In genomic region chr6:41325446-41326066, GRCh38 we compare ENCODE assay signal across 1 cellular context.
TF ChIP-seq lines count a peak whose summit lies in the region.

No MANE protein-coding gene starts in this region.

TF ChIP-seq in K562, 482 proteins besides CTCF, POLR2A, EP300 and RAD21 (continued from another document and continues in another):
- no peak for TF ChIP-seq SFPQ (IDR thresholded peaks at IDR 0.05; ENCODE audit: low read depth, low read length)
- TF ChIP-seq HNRNPUL1 (IDR thresholded peaks at IDR 0.05; ENCODE audit: low read length): no peak
- TF ChIP-seq STAG1 (CRISPR knock-in tag; IDR thresholded peaks at IDR 0.05; ENCODE audit: borderline replicate concordance): no peak
- TF ChIP-seq ZNF274 (IDR thresholded peaks at IDR 0.05; ENCODE audit: borderline replicate concordance, low read depth, low read length): no peak
- TF ChIP-seq MTA1 (IDR thresholded peaks at IDR 0.05; ENCODE audit: borderline replicate concordance): no peak
- no peak for TF ChIP-seq EZH2 (IDR thresholded peaks at IDR 0.05; ENCODE audit: borderline replicate concordance, low read depth, low read length)
- TF ChIP-seq ETV6 (IDR thresholded peaks at IDR 0.05; ENCODE audit: borderline replicate concordance in 1 of 2, low read depth in 2 of 2, low read length in 1 of 2): peak in 1 of 2 experiments; percentile 80; a peak in 1 of 4 replicates
- TF ChIP-seq ETV6 (CRISPR knock-in tag; IDR thresholded peaks at IDR 0.05; ENCODE audit: borderline replicate concordance): no peak
- no peak for TF ChIP-seq PTBP1 (IDR thresholded peaks at IDR 0.05; ENCODE audit: low read depth, low read length)
- no peak for TF ChIP-seq HNRNPH1 (optimal IDR thresholded peaks at IDR 0.05; ENCODE audit: low read depth, low read length)
- no peak for TF ChIP-seq TBL1XR1 (IDR thresholded peaks at IDR 0.05; ENCODE audit: low read length in 2 of 2)
- TF ChIP-seq E2F3 (CRISPR knock-in tag; IDR thresholded peaks at IDR 0.05): no peak
- no peak for TF ChIP-seq KAT7 (CRISPR knock-in tag; IDR thresholded peaks at IDR 0.05; ENCODE audit: borderline replicate concordance)
- no peak for TF ChIP-seq IRF9 (tag; IDR thresholded peaks at IDR 0.05)
- no peak for TF ChIP-seq HDAC6 (IDR thresholded peaks at IDR 0.05; ENCODE audit: low read depth, low read length)
- no peak for TF ChIP-seq MYBL2 (IDR thresholded peaks at IDR 0.05; ENCODE audit: low read depth)
- TF ChIP-seq MYBL2 (CRISPR knock-in tag; IDR thresholded peaks at IDR 0.05; ENCODE audit: borderline replicate concordance): no peak
- TF ChIP-seq KLF16 (IDR thresholded peaks at IDR 0.05): peak; percentile 90
- TF ChIP-seq NEUROD1 (IDR thresholded peaks at IDR 0.05; ENCODE audit: borderline replicate concordance, low read depth, low read length, partially characterized antibody): peak; percentile 65
- no peak for TF ChIP-seq YY1 (IDR thresholded peaks at IDR 0.05; ENCODE audit: borderline replicate concordance in 1 of 3, control insufficient read depth in 1 of 3, extremely low read depth in 1 of 3, insufficient read depth in 3 of 3, insufficient read length in 1 of 3, insufficient replicate concordance in 2 of 3, low read depth in 1 of 3, low read length in 2 of 3)
- no peak for TF ChIP-seq NUFIP1 (IDR thresholded peaks at IDR 0.05; ENCODE audit: partially characterized antibody)
- TF ChIP-seq ATF4 (CRISPR knock-in tag; IDR thresholded peaks at IDR 0.05): peak; percentile 55; the same call in 1 of the 2 replicates
- no peak for TF ChIP-seq HSF4 (CRISPR knock-in tag; IDR thresholded peaks at IDR 0.05; ENCODE audit: borderline replicate concordance)
- no peak for TF ChIP-seq HDAC1 (IDR thresholded peaks at IDR 0.05)
- no peak for TF ChIP-seq CREB1 (IDR thresholded peaks at IDR 0.05)
- no peak for TF ChIP-seq CREB1 (CRISPR knock-in tag; IDR thresholded peaks at IDR 0.05)
- peak; percentile 14; the same call in 1 of the 2 replicates for TF ChIP-seq MGA (IDR thresholded peaks at IDR 0.05)
- TF ChIP-seq ETV1 (tag; conservative IDR thresholded peaks at IDR 0.05; ENCODE audit: low read depth): 0 out of 2 replicates have a peak, but pooled peaks have one; percentile 6
- TF ChIP-seq, protein P1, sequence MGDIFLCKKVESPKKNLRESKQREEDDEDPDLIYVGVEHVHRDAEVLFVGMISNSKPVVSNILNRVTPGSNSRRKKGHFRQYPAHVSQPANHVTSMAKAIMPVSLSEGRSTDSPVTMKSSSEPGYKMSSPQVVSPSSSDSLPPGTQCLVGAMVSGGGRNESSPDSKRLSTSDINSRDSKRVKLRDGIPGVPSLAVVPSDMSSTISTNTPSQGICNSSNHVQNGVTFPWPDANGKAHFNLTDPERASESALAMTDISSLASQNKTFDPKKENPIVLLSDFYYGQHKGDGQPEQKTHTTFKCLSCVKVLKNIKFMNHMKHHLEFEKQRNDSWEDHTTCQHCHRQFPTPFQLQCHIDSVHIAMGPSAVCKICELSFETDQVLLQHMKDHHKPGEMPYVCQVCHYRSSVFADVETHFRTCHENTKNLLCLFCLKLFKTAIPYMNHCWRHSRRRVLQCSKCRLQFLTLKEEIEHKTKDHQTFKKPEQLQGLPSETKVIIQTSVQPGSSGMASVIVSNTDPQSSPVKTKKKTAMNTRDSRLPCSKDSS (IDR thresholded peaks at IDR 0.05; ENCODE audit: low read depth, partially characterized antibody): no peak
- no peak for TF ChIP-seq PHF20 (IDR thresholded peaks at IDR 0.05; ENCODE audit: partially characterized antibody)
- TF ChIP-seq RERE (CRISPR knock-in tag; IDR thresholded peaks at IDR 0.05; ENCODE audit: borderline replicate concordance): no peak
- no peak for TF ChIP-seq SAFB (IDR thresholded peaks at IDR 0.05; ENCODE audit: borderline replicate concordance, low read depth, low read length)
- peak; percentile 90 for TF ChIP-seq CBFA2T3 (IDR thresholded peaks at IDR 0.05)
- TF ChIP-seq MEIS2 (IDR thresholded peaks at IDR 0.05; ENCODE audit: partially characterized antibody): peak; percentile 87
- TF ChIP-seq BRCA1 (IDR thresholded peaks at IDR 0.05): no peak
- TF ChIP-seq BRCA1 (CRISPR knock-in tag; IDR thresholded peaks at IDR 0.05): no peak
